ENCODE assay signal across 36 cellular contexts in genomic region chr2:223069465-223069864, GRCh38. TPM values are rescaled to one million over a fixed set of nuclear protein-coding genes. Genes with fewer than 3 reads are reported as not detected.
"Had no signal": no experiment of that assay in that cellular context is flagged by ENCODE, and none has a peak within 500 bp of the region (broad histone marks: within the 10 kb centered on the region; RNA-seq: fewer than 3 reads in every experiment).

No MANE protein-coding gene starts in this region.

- H3K4me3 ChIP-seq: MG63 had no signal

- H3K36me3 ChIP-seq: MG63 had no signal

- H3K4me2 ChIP-seq: KMS-11 had no signal

- H3K27me3 ChIP-seq: MG63 had no signal

- H3K9ac ChIP-seq: KMS-11 had no signal

- H3K27ac ChIP-seq: KMS-11 had no signal

- H3K9me3 ChIP-seq: MG63 had no signal

- DNase-seq: Karpas-422, Kasumi-1, KG1, MG63, MM.1S, MV-4-11, NCI-H1048, NCI-H1092, NCI-H1092 treated with DMSO at 0.1 percent for 48 hours, NCI-H1105, NCI-H1105 treated with DMSO at 0.1 percent for 48 hours, NCI-H1417, NCI-H1417 treated with DMSO at 0.1 percent for 48 hours, NCI-H1436, NCI-H1436 treated with DMSO at 0.1 percent for 48 hours, NCI-H146, NCI-H1694, NCI-H1694 treated with DMSO at 0.1 percent for 48 hours, NCI-H187, NCI-H187 treated with DMSO at 0.1 percent for 48 hours, NCI-H1930, NCI-H2029, NCI-H2029 treated with DMSO at 0.1 percent for 48 hours, NCI-H2081, NCI-H2081 treated with DMSO at 0.1 percent for 48 hours, NCI-H2107, NCI-H2171, NCI-H2171 treated with DMSO at 0.1 percent for 48 hours, NCI-H2227 treated with DMSO at 0.1 percent for 48 hours, NCI-H226, NCI-H345, NCI-H446, NCI-H446 treated with DMSO at 0.1 percent for 48 hours, NCI-H510A had no signal

RNA-seq across cellular contexts. Expression of gene KCNE4, which starts 17.5 kb away (rescaled TPM):
- total RNA-seq: MCF 10A had no signal
